Comparison of ENCODE assay signal across 16 cellular contexts in genomic region chr3:128495435-128495970, GRCh38. TPM values are rescaled to one million over a fixed set of nuclear protein-coding genes. Genes with fewer than 3 reads are reported as not detected.
DNase-seq lines count a peak whose midpoint lies in the region; ATAC-seq and TF ChIP-seq lines count a peak whose summit lies in the region.
"Had no signal": no experiment of that assay in that cellular context is flagged by ENCODE, and none has a peak within 500 bp of the region (broad histone marks: within the 10 kb centered on the region; RNA-seq: fewer than 3 reads in every experiment).

No MANE protein-coding gene starts in this region.

- H3K27me3 ChIP-seq in GM23338 (ENCODE audit: insufficient read depth): peaks cover 93% of the 10 kb centered on the region
- H3K27me3 ChIP-seq in naive thymus-derived CD4-positive, alpha-beta T cell (ENCODE audit: control insufficient read depth in 2 of 2, insufficient read depth in 2 of 2, low read length in 2 of 2): peaks cover 8 to 14% of the 10 kb centered on the region in 2 donors
- H3K27me3 ChIP-seq: pancreas had no signal

- ATAC-seq in GM23338 (no peak), GM18873 (IDR thresholded peaks at IDR 0.05; ENCODE audit: low FRiP score, unreplicated experiment) (no peak), GM21619 (IDR thresholded peaks at IDR 0.05; ENCODE audit: unreplicated experiment) (no peak)
- ATAC-seq in naive thymus-derived CD4-positive, alpha-beta T cell: no peak

- no peak overlapping the region for H3K4me3 ChIP-seq in GM23338
- no peak overlapping the region for H3K4me3 ChIP-seq in naive thymus-derived CD4-positive, alpha-beta T cell (ENCODE audit: low read length)
- H3K4me3 ChIP-seq: pancreas, SJCRH30 had no signal

- DNase-seq in GM23338 (ENCODE audit: low spot score) (no peak), HK-2 (ENCODE audit: unreplicated experiment) (no peak), NCI-H2227 treated with DMSO at 0.1 percent for 48 hours (lab: John Stamatoyannopoulos, UW) (no peak)
- peak in 1 of 9 donors; percentile 19 for DNase-seq in naive thymus-derived CD4-positive, alpha-beta T cell
- DNase-seq: activated CD4-positive, CD25-positive, alpha-beta regulatory T cell treated with anti-CD3 and anti-CD28 coated beads, Interleukin-2, amount 50 U/mL, for 72 hours; anterior cingulate cortex; NCI-H2171 treated with DMSO at 0.1 percent for 48 hours; SJCRH30; stimulated activated CD4-positive, alpha-beta T cell treated with anti-CD3 and anti-CD28 coated beads, Interleukin-15, amount 100 ng/mL, for 24 hours had no signal

- CTCF ChIA-PET in naive thymus-derived CD4-positive, alpha-beta T cell (lab: Charles Lee): interaction anchor here (0.6 to 1.7 kb wide), 4 partner anchors 11 to 338 kb away, joined by 3 to 5 read pairs (median 4); no protein-coding TSS in a partner anchor

- H2AFZ ChIP-seq in GM23338: no peak overlapping the region

- POLR2A ChIA-PET in naive thymus-derived CD4-positive, alpha-beta T cell (lab: Charles Lee): interaction anchor here (0.6 kb wide), 1 partner anchor 174 kb away, joined by 3 read pairs; no protein-coding TSS in a partner anchor

- TF ChIP-seq CTCF in 22Rv1 (IDR thresholded peaks at IDR 0.05) (no peak), GM23338 (conservative IDR thresholded peaks at IDR 0.05; ENCODE audit: low read depth in 2 of 2) (no peak), VCaP (conservative IDR thresholded peaks at IDR 0.05) (no peak)

- H3K27ac ChIP-seq in 22Rv1: peak overlapping the region; percentile 73
- no peak overlapping the region for H3K27ac ChIP-seq in GM23338 (ENCODE audit: low read depth)
- H3K27ac ChIP-seq in VCaP: peak overlapping the region; percentile 98; the same call in 1 of the 2 replicates
- no peak overlapping the region for H3K27ac ChIP-seq in naive thymus-derived CD4-positive, alpha-beta T cell (ENCODE audit: low read depth, low read length)
- H3K27ac ChIP-seq: SJCRH30 had no signal

- H3K27ac Mint-ChIP-seq in GM23338: no peak overlapping the region
- H3K27ac Mint-ChIP-seq in naive thymus-derived CD4-positive, alpha-beta T cell: no peak overlapping the region
- H3K27ac Mint-ChIP-seq: dendritic cell treated with granulocyte-macrophage colony-stimulating factor and Interleukin-4, amounts not matched to agents 40 ng/mL and 50 ng/mL, for 4 days; memory B cell had no signal

- H3K4me1 Mint-ChIP-seq in GM23338: peaks cover 30% of the 10 kb centered on the region
- H3K4me1 Mint-ChIP-seq in naive thymus-derived CD4-positive, alpha-beta T cell: peaks cover 12 to 25% (median 14%) of the 10 kb centered on the region in 7 donors

- peaks cover 9% of the 10 kb centered on the region; the same call in 1 of the 2 replicates for H4K20me1 ChIP-seq in GM23338 (replicated peaks; ENCODE audit: insufficient read depth)

- H3K9me3 Mint-ChIP-seq in GM23338: no peaks in the 10 kb centered on the region
- peaks cover 0 to 5% (median 0%) of the 10 kb centered on the region in 11 donors for H3K9me3 Mint-ChIP-seq in naive thymus-derived CD4-positive, alpha-beta T cell
- H3K9me3 Mint-ChIP-seq: dendritic cell treated with granulocyte-macrophage colony-stimulating factor and Interleukin-4, amounts not matched to agents 40 ng/mL and 50 ng/mL, for 4 days; memory B cell had no signal

- no peaks in the 10 kb centered on the region for H3K9me3 ChIP-seq in naive thymus-derived CD4-positive, alpha-beta T cell (ENCODE audit: control insufficient read depth in 2 of 3, low read length in 3 of 3)
- H3K9me3 ChIP-seq: pancreas, SJCRH30 had no signal

- H3K4me2 ChIP-seq in GM23338: no peak overlapping the region

- H3K4me3 Mint-ChIP-seq in GM23338: peak overlapping the region; percentile 48; the same call in 1 of the 3 replicates
- H3K4me3 Mint-ChIP-seq in naive thymus-derived CD4-positive, alpha-beta T cell: peak overlapping the region in 7 of 10 donors; percentile 33 to 81 (median 62)
- H3K4me3 Mint-ChIP-seq: dendritic cell treated with granulocyte-macrophage colony-stimulating factor and Interleukin-4, amounts not matched to agents 40 ng/mL and 50 ng/mL, for 4 days had no signal

- intact Hi-C loops in naive thymus-derived CD4-positive, alpha-beta T cell (cut with micrococcal nuclease): loop anchor here (5.0 to 10.0 kb wide), 4 partner anchors 112 to 483 kb away; no protein-coding TSS in a partner anchor

- no peaks in the 10 kb centered on the region for H3K79me2 ChIP-seq in GM23338 (replicated peaks; ENCODE audit: insufficient read depth)

- 0 out of 2 replicates have a peak, but pooled peaks cover 7% of the 10 kb centered on the region for H3F3A ChIP-seq in GM23338 (replicated peaks; ENCODE audit: low read depth)

- H3K27me3 Mint-ChIP-seq in GM23338 (ENCODE audit: insufficient read depth, low read depth, poor library complexity): peaks cover 84% of the 10 kb centered on the region
- H3K27me3 Mint-ChIP-seq in naive thymus-derived CD4-positive, alpha-beta T cell: peaks cover 55 to 74% (median 57%) of the 10 kb centered on the region in 5 donors

- no peaks in the 10 kb centered on the region for H3K9me2 ChIP-seq in GM23338 (ENCODE audit: insufficient read depth)

- peaks cover 34% of the 10 kb centered on the region for H3K4me1 ChIP-seq in GM23338 (ENCODE audit: insufficient read depth)
- peaks cover 0 to 21% of the 10 kb centered on the region in 2 donors for H3K4me1 ChIP-seq in naive thymus-derived CD4-positive, alpha-beta T cell (ENCODE audit: control insufficient read depth in 2 of 2, insufficient read depth in 2 of 2, low read length in 2 of 2)
- H3K4me1 ChIP-seq: SJCRH30 had no signal

- no peaks in the 10 kb centered on the region for H3K36me3 ChIP-seq in GM23338 (ENCODE audit: insufficient read depth)
- no peaks in the 10 kb centered on the region for H3K36me3 ChIP-seq in naive thymus-derived CD4-positive, alpha-beta T cell (ENCODE audit: control insufficient read depth in 2 of 3, insufficient read depth in 3 of 3, low read length in 3 of 3)
- H3K36me3 ChIP-seq: pancreas, SJCRH30 had no signal

- peaks cover 4% of the 10 kb centered on the region; the same call in 1 of the 3 replicates for H3K36me3 Mint-ChIP-seq in GM23338 (ENCODE audit: low read depth)
- no peaks in the 10 kb centered on the region for H3K36me3 Mint-ChIP-seq in naive thymus-derived CD4-positive, alpha-beta T cell

TF ChIP-seq in GM23338, 12 proteins besides CTCF, POLR2A, EP300 and RAD21:
- no peak for TF ChIP-seq CREB1 (CRISPR knock-in tag; IDR thresholded peaks at IDR 0.05; ENCODE audit: low read depth)
- no peak for TF ChIP-seq EZH2 (IDR thresholded peaks at IDR 0.05; ENCODE audit: low read depth, unreplicated experiment)
- TF ChIP-seq STAT1 (IDR thresholded peaks at IDR 0.05; ENCODE audit: unreplicated experiment): no peak

RNA-seq across cellular contexts. Expression of gene GATA2, which starts 2.5 kb away (rescaled TPM):
- total RNA-seq in GM23338 (2014; rRNA removed; shearing (Covaris generic)): 0.12 and 0.83 TPM in 2 replicates
- polyA plus RNA-seq in GM23338 (2016; fragmentation: Nextera tagmentation; extraction: Ambion mirVana): 0.37 and 0.52 TPM in 2 replicates
- 10 to 100 TPM in 2 of 5 experiments, under 1 TPM in 1, not detected in 2; 0.30 to 70.9 (median 14.0) TPM for total RNA-seq in naive thymus-derived CD4-positive, alpha-beta T cell
- polyA plus RNA-seq in naive thymus-derived CD4-positive, alpha-beta T cell: not detected

RNA-seq across cellular contexts. Expression of gene DNAJB8, which starts 28.8 kb away (rescaled TPM):
- not detected in 2 replicates for total RNA-seq in GM23338 (2014; rRNA removed; shearing (Covaris generic))
- not detected in 2 replicates for polyA plus RNA-seq in GM23338 (2016; fragmentation: Nextera tagmentation; extraction: Ambion mirVana)
- not detected for total RNA-seq in naive thymus-derived CD4-positive, alpha-beta T cell
- not detected for polyA plus RNA-seq in naive thymus-derived CD4-positive, alpha-beta T cell
- total RNA-seq: pancreas, SJCRH30 had no signal
- polyA plus RNA-seq: pancreas had no signal

Comparison
In these comparisons a context has a peak if more than half of its experiments do, and no peak if none do; other contexts are left out.
1. H3K27ac ChIP-seq: peak in 22Rv1 (single experiment) and VCaP (single experiment); none in GM23338 (single experiment) and naive thymus-derived CD4-positive, alpha-beta T cell (single experiment).